In the genomic region with DNA sequence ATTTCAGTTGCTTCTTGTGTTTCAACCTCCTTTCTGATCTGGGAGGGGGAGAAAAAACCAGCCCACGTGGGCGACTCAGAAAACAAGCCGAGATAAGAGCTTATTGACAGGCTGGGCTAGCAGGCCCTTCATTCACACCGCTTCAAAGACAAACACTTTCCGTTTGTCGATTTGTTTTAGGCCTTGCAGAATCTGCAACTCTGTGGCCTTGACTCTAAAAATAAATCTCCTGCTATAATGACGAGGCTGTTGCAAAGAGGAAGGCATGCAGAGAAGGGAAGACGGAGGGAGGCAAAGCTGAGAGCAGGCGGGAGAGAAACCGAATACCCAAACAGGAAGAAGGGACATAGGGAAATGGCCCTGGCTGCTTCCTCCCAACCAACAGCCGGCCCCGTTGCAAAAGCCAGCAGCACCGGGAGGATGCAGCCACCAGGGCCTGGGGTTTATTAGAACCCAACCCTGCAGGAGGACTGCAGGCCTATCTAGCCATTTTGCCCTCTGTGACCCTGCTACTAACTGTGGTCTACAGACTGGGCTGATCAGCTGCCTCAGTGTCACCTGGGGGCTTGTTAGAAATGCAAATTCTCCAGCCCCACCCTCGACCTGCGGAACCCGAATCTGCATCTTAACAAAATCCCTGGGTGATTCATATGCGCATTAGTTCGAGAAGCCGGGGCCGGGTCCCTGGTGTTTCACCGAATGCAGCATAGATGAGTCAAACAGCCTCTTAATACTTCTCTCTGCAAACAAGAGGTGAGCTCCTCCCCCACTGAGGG, we compare ENCODE assay signal across 8 cellular contexts.
DNase-seq lines count a peak whose midpoint lies in the region; ATAC-seq, FAIRE-seq and TF ChIP-seq lines count a peak whose summit lies in the region.

No MANE protein-coding gene starts in this region.

- ATAC-seq in upper lobe of right lung (peak; percentile 66), GM21528 (IDR thresholded peaks at IDR 0.05; ENCODE audit: low FRiP score, unreplicated experiment) (no peak)

- 1% methylated on average over 11 of the region's 21 CpGs; no CpG with 5 or more reads in 1 of the 2 experiments for WGBS in H1 (ENCODE audit: extremely low coverage in 1 of 2, insufficient coverage in 1 of 2, insufficient read length in 1 of 2, insufficient replicate concordance in 2 of 2, low coverage in 1 of 2, low lambda C conversion rate in 2 of 2, missing lambda C conversion rate in 1 of 2), 2 experiments

- no peak overlapping the region for H3K4ac ChIP-seq in H1 (replicated peaks; ENCODE audit: insufficient read length, low read depth, low read length)

- no peaks in the 10 kb centered on the region for H3K79me2 ChIP-seq in H1 (ENCODE audit: control insufficient read depth in 1 of 2, insufficient read depth in 2 of 2, low read length in 2 of 2)
- no peaks in the 10 kb centered on the region for H3K79me2 ChIP-seq in osteoblast (ENCODE audit: insufficient read depth, low read length)

- peak overlapping the region; percentile 71 for H3K18ac ChIP-seq in H1 (ENCODE audit: extremely low read depth, low read length)

- CTCF ChIA-PET in H1 (lab: Charles Lee; ENCODE audit: partially characterized antibody): interaction anchor here (0.7 to 1.2 kb wide), 2 partner anchors 86 to 241 kb away, joined by 3 read pairs; no protein-coding TSS in a partner anchor

- H3K27me3 ChIP-seq in H1 (replicated peaks in 1 of 4; ENCODE audit: control insufficient read depth in 3 of 4, extremely low read depth in 1 of 4, insufficient read depth in 3 of 4, low read length in 3 of 4) (no peaks in the 10 kb centered on the region), osteoblast (ENCODE audit: insufficient read depth, low read length) (peaks cover 7% of the 10 kb centered on the region), upper lobe of right lung (no peaks in the 10 kb centered on the region)

- intact Hi-C loops in upper lobe of right lung (cut with DNase I): no loop called here

- H3K9ac ChIP-seq in H1 (replicated peaks in 1 of 4; ENCODE audit: extremely low read depth in 1 of 4, low read depth in 3 of 4, low read length in 3 of 4): no peak overlapping the region; a peak in 1 of 7 replicates

- TF ChIP-seq POLR2A in H1 (IDR thresholded peaks at IDR 0.05; ENCODE audit: control extremely low read depth in 1 of 2, low read depth in 2 of 2, low read length in 2 of 2): no peak

- peak overlapping the region; percentile 75 for H4K5ac ChIP-seq in H1 (ENCODE audit: insufficient read length, low read depth, low read length)

- TF ChIP-seq RAD21 in H1 (IDR thresholded peaks at IDR 0.05 in 1 of 2, conservative IDR thresholded peaks at IDR 0.05 in 1 of 2; ENCODE audit: low read depth in 2 of 2, low read length in 2 of 2): peak; percentile 7 to 16; a peak in 2 of 4 replicates

- peak overlapping the region in 2 of 4 experiments; percentile 1 to 37; a peak in 3 of 8 replicates for H3K4me3 ChIP-seq in H1 (ENCODE audit: extremely low read depth in 1 of 4, insufficient read depth in 2 of 4, low read depth in 3 of 4, low read length in 4 of 4)
- no peak overlapping the region for H3K4me3 ChIP-seq in osteoblast (ENCODE audit: insufficient read depth, low read length)
- H3K4me3 ChIP-seq in upper lobe of right lung: no peak overlapping the region

- 0 out of 2 replicates have a peak overlapping the region, but pooled peaks have one; percentile 45 for H3K27ac ChIP-seq in H1 (ENCODE audit: low read depth, low read length)
- no peak overlapping the region for H3K27ac ChIP-seq in osteoblast (ENCODE audit: low read depth, low read length)
- peak overlapping the region; percentile 51 for H3K27ac ChIP-seq in upper lobe of right lung

- no peaks in the 10 kb centered on the region for H3K79me1 ChIP-seq in H1 (ENCODE audit: low read depth, low read length)

- DNase-seq in NCI-H748 (lab: John Stamatoyannopoulos, UW; ENCODE audit: unreplicated experiment) (peak; percentile 50), NCI-H748 treated with DMSO at 0.1 percent for 48 hours (lab: John Stamatoyannopoulos, UW) (no peak), H1 (ENCODE audit: low read depth in 1 of 2, low spot score in 2 of 2) (peak in 1 of 2 experiments; percentile 78), osteoblast (ENCODE audit: insufficient read length, low spot score, missing footprints) (peak; percentile 83), upper lobe of right lung (no peak), putamen (ENCODE audit: low spot score) (no peak)
- DNase-seq in activated CD4-positive, alpha-beta T cell treated with anti-CD3 and anti-CD28 coated beads, Interleukin-2, amount 50 U/mL, for 24 hours (ENCODE audit: low read depth in 1 of 2, low spot score in 1 of 2): peak; percentile 22 to 65

- H2BK120ac ChIP-seq in H1 (replicated peaks; ENCODE audit: low read depth, low read length): peak overlapping the region; percentile 90

- H2AK5ac ChIP-seq in H1 (ENCODE audit: low read depth, low read length): no peak overlapping the region

- H2BK5ac ChIP-seq in H1 (ENCODE audit: low read depth, low read length): peak overlapping the region; percentile 81; the same call in 1 of the 2 replicates

- H3K4me2 ChIP-seq in H1 (ENCODE audit: insufficient read depth in 1 of 2, low read depth in 2 of 2, low read length in 2 of 2) (peak overlapping the region; percentile 17 to 57), osteoblast (ENCODE audit: insufficient read depth, low read length) (peak overlapping the region; percentile 12)

- no peak overlapping the region for H2BK15ac ChIP-seq in H1 (ENCODE audit: low read length)

- no peak overlapping the region for H4K8ac ChIP-seq in H1 (ENCODE audit: extremely low read depth, insufficient read depth, low read length)

- H3K36me3 ChIP-seq in H1 (ENCODE audit: control insufficient read depth in 2 of 4, insufficient read depth in 4 of 4, low read length in 3 of 4) (no peaks in the 10 kb centered on the region), osteoblast (ENCODE audit: insufficient read depth, low read length) (no peaks in the 10 kb centered on the region), upper lobe of right lung (no peaks in the 10 kb centered on the region)

- no peak overlapping the region for H2BK12ac ChIP-seq in H1 (ENCODE audit: low read depth, low read length)

- no peak overlapping the region for H2AFZ ChIP-seq in H1 (ENCODE audit: low read length)
- peak overlapping the region; percentile 66 for H2AFZ ChIP-seq in osteoblast (ENCODE audit: low read length)

- peak; percentile 99 for FAIRE-seq in H1 (lab: Jason Lieb, UNC)

- H4K91ac ChIP-seq in H1 (replicated peaks; ENCODE audit: insufficient read length, low read length): peak overlapping the region; percentile 68

- POLR2A ChIA-PET in H1 (lab: Charles Lee; ENCODE audit: partially characterized antibody): interaction anchor here (0.9 to 1.5 kb wide), 3 partner anchors 22 to 118 kb away, joined by 3 to 4 read pairs (median 4); no protein-coding TSS in a partner anchor

- TF ChIP-seq CTCF in H1 (IDR thresholded peaks at IDR 0.05; ENCODE audit: control extremely low read depth in 1 of 3, insufficient read depth in 1 of 3, low read depth in 1 of 3, low read length in 3 of 3): 0 out of 4 replicates have a peak, but pooled peaks of 1 of the 3 experiments have one; percentile 2
- TF ChIP-seq CTCF in osteoblast (IDR thresholded peaks at IDR 0.05; ENCODE audit: extremely low read depth, low read depth, low read length): no peak
- no peak for TF ChIP-seq CTCF in upper lobe of right lung (IDR thresholded peaks at IDR 0.05)

- no peak overlapping the region for H3K56ac ChIP-seq in H1 (replicated peaks; ENCODE audit: insufficient read length, low read depth, low read length)

- no peak overlapping the region for H3K14ac ChIP-seq in H1 (ENCODE audit: insufficient read length)

- H2BK20ac ChIP-seq in H1 (ENCODE audit: low read length): peak overlapping the region; percentile 80; the same call in 1 of the 2 replicates

- no peaks in the 10 kb centered on the region for H3K23me2 ChIP-seq in H1 (ENCODE audit: low read depth, low read length)

- H4K20me1 ChIP-seq in H1 (replicated peaks in 1 of 2; ENCODE audit: control insufficient read depth in 1 of 2, insufficient read depth in 2 of 2, low read length in 2 of 2) (no peaks in the 10 kb centered on the region), osteoblast (ENCODE audit: insufficient read depth, low read length) (no peaks in the 10 kb centered on the region)

- H3K9me3 ChIP-seq in H1 (ENCODE audit: insufficient read depth in 2 of 2, low read depth in 1 of 2, low read length in 1 of 2) (no peaks in the 10 kb centered on the region), osteoblast (ENCODE audit: low read depth, low read length) (no peaks in the 10 kb centered on the region), upper lobe of right lung (no peaks in the 10 kb centered on the region)

- H3K23ac ChIP-seq in H1 (ENCODE audit: insufficient read length): no peak overlapping the region

- TF ChIP-seq EP300 in H1 (IDR thresholded peaks at IDR 0.05; ENCODE audit: borderline replicate concordance in 1 of 2, low read depth in 2 of 2, low read length in 2 of 2): 0 out of 3 replicates have a peak, but pooled peaks of 1 of the 2 experiments have one; percentile 10

- peaks cover 2 to 22% (median 12%) of the 10 kb centered on the region in 4 experiments; a peak in 5 of 7 replicates for H3K4me1 ChIP-seq in H1 (replicated peaks in 1 of 4; ENCODE audit: control insufficient read depth in 3 of 4, insufficient read depth in 4 of 4, low read length in 3 of 4)
- H3K4me1 ChIP-seq in osteoblast (ENCODE audit: insufficient read depth, low read length): peaks cover 7% of the 10 kb centered on the region
- H3K4me1 ChIP-seq in upper lobe of right lung: no peaks in the 10 kb centered on the region

TF ChIP-seq in H1, 55 proteins besides CTCF, POLR2A, EP300 and RAD21 (continues in another document):
- TF ChIP-seq CREB1 (IDR thresholded peaks at IDR 0.05) (no peak), EGR1 (IDR thresholded peaks at IDR 0.05; ENCODE audit: borderline replicate concordance, low read depth, low read length) (0 out of 2 replicates have a peak, but pooled peaks have one; percentile 24), ASH2L (IDR thresholded peaks at IDR 0.05; ENCODE audit: low read length) (peak; percentile 31), SIN3A (conservative IDR thresholded peaks at IDR 0.05 in 1 of 2, IDR thresholded peaks at IDR 0.05 in 1 of 2; ENCODE audit: low read depth in 1 of 2, low read length in 2 of 2) (0 out of 4 replicates have a peak, but pooled peaks of 1 of the 2 experiments have one; percentile 75), TBP (IDR thresholded peaks at IDR 0.05; ENCODE audit: low read depth, low read length) (peak; percentile 28; the same call in 1 of the 2 replicates), HDAC2 (IDR thresholded peaks at IDR 0.05; ENCODE audit: borderline replicate concordance in 1 of 2, low read depth in 2 of 2, low read length in 2 of 2) (0 out of 4 replicates have a peak, but pooled peaks of 1 of the 2 experiments have one; percentile 59), NANOG (IDR thresholded peaks at IDR 0.05; ENCODE audit: insufficient read depth, low read depth, low read length, poor library complexity, severe bottlenecking) (peak; percentile 35), JUN (IDR thresholded peaks at IDR 0.05; ENCODE audit: low read depth, low read length) (no peak), SP1 (IDR thresholded peaks at IDR 0.05; ENCODE audit: low read depth, low read length) (peak; percentile 67; the same call in 1 of the 2 replicates), SP4 (IDR thresholded peaks at IDR 0.05; ENCODE audit: low read length) (no peak)

Comparison
In these comparisons a context has a peak if more than half of its experiments do, and no peak if none do; other contexts are left out.
1. DNase-seq: peak in NCI-H748 (single experiment), activated CD4-positive, alpha-beta T cell treated with anti-CD3 and anti-CD28 coated beads, Interleukin-2, amount 50 U/mL, for 24 hours (2 of 2) and osteoblast (single experiment); none in NCI-H748 treated with DMSO at 0.1 percent for 48 hours (single experiment), upper lobe of right lung (single experiment) and putamen (single experiment).